1 cellular context compared by ENCODE assay signal in the genomic region with DNA sequence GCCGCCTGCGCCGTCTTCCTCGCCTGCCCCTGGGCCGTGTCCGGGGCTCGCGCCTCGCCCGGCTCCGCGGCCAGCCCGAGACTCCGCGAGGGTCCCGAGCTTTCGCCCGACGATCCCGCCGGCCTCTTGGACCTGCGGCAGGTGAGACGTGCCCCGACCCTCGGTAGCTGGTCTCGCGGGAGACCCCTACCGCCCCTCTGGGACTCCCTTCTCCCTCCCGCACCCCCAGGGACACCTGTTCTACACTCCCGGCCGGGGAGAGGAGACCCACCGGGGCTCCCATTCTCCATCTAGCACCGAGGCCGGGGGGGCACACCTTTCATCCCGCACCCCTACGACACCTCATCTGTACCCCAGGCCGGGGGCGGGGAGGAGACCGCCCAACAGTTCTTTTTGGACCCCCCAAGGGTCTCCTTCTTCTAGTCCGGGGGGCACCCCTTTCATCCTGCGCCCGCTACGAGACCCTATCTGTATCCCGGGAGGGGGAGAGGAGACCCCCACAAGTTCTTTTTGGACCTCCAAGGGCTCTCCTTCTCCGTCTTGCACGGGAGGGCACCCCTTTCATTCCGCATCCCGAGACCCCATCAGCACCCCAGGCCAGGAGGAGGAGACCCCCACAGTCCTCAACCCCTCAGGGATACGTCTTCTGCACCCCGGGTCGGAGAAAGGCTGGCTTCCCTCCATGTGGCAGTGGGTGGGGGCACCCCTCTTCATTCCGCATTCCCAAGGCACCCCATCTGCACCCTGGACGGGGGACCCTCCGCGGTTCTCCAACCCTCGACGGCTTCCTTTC.
A peak's percentile ranks its signal among the peaks of the same experiment; 100 is the strongest.
TF ChIP-seq lines count a peak whose summit lies in the region.

No MANE protein-coding gene starts in this region.

TF ChIP-seq in HepG2, 621 proteins besides CTCF, POLR2A, EP300 and RAD21:
- TF ChIP-seq ZNF687 (CRISPR knock-in tag; IDR thresholded peaks at IDR 0.05) = peak; percentile 42
- TF ChIP-seq NR2F1 (CRISPR knock-in tag; IDR thresholded peaks at IDR 0.05) = no peak
- no peak for TF ChIP-seq SATB2 (CRISPR knock-in tag; IDR thresholded peaks at IDR 0.05)
- TF ChIP-seq ZNF782 (CRISPR knock-in tag; IDR thresholded peaks at IDR 0.05; ENCODE audit: borderline replicate concordance) = no peak
- peak; percentile 55; the same call in 1 of the 2 replicates for TF ChIP-seq ZNF142 (CRISPR knock-in tag; IDR thresholded peaks at IDR 0.05)
- TF ChIP-seq CBX1 (IDR thresholded peaks at IDR 0.05; ENCODE audit: low read depth) = no peak
- TF ChIP-seq, protein P1, sequence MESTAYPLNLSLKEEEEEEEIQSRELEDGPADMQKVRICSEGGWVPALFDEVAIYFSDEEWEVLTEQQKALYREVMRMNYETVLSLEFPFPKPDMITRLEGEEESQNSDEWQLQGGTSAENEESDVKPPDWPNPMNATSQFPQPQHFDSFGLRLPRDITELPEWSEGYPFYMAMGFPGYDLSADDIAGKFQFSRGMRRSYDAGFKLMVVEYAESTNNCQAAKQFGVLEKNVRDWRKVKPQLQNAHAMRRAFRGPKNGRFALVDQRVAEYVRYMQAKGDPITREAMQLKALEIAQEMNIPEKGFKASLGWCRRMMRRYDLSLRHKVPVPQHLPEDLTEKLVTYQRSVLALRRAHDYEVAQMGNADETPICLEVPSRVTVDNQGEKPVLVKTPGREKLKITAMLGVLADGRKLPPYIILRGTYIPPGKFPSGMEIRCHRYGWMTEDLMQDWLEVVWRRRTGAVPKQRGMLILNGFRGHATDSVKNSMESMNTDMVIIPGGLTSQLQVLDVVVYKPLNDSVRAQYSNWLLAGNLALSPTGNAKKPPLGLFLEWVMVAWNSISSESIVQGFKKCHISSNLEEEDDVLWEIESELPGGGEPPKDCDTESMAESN (CRISPR knock-in tag; conservative IDR thresholded peaks at IDR 0.05) = peak; percentile 50; the same call in 1 of the 2 replicates
- TF ChIP-seq RFX3 (CRISPR knock-in tag; IDR thresholded peaks at IDR 0.05) = no peak
- TF ChIP-seq ZNF546 (CRISPR knock-in tag; conservative IDR thresholded peaks at IDR 0.05) = 0 out of 2 replicates have a peak, but pooled peaks have one; percentile 2
- TF ChIP-seq ZNF446 (CRISPR knock-in tag; IDR thresholded peaks at IDR 0.05) = no peak
- peak; percentile 70 for TF ChIP-seq ZNF891 (CRISPR knock-in tag; IDR thresholded peaks at IDR 0.05)
